ENCODE assay signal across 9 cellular contexts in the genomic region with DNA sequence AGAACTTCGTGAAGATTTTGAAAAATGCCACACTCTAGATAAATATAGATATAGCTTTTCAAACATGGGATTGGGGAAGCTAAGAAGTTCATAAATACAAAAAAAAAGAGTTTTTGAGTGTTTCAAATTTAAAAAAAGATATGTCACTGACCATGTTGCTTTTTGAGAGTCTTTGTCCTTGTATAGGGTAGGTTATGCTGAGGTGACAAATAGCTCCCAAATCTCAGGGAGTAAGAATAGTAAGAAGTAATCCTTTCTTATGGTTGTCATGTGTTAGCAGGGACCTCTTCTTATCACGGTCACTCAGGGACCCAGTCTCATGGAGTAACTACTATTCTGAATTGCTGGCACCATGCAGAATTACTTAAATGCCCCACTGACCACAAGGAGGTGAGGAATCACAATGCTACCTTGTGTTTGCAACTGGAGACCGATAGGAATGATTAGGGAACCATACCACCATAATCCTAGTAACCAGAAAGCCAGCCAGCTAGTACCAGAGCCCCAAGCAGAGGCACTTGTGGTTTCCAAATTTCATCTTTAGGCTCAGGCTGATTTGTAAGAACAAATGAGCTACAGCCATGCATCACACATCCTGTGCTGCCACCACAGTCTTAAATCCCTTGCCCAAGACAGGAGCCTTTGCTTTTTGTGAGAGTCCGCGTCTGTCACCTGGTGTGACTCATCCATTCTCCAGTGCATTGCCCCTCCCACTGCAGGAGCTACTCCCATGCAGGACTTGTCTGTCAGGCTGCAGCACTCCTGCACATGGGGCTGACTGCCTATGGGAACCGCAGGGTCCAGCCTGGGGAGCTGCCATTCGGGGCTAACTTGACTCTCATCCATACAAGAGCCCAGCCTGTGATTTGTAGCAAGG. TPM values are rescaled to one million over a fixed set of nuclear protein-coding genes. Genes with fewer than 3 reads are reported as not detected.
DNase-seq lines count a peak whose midpoint lies in the region; ATAC-seq and TF ChIP-seq lines count a peak whose summit lies in the region.
"Had no signal": no experiment of that assay in that cellular context is flagged by ENCODE, and none has a peak within 500 bp of the region (broad histone marks: within the 10 kb centered on the region; RNA-seq: fewer than 3 reads in every experiment).

No MANE protein-coding gene starts in this region.

- no TSS peak for BruUV-seq in Caco-2 (replicated peaks; lab: Mats Ljungman, UMichigan)

- intact Hi-C loops in Caco-2 (cut with micrococcal nuclease; ENCODE audit: unreplicated experiment) (loop anchor here (1.0 to 2.0 kb wide), 2 partner anchors 9 to 43 kb away; a partner anchor contains a TSS), posterior vena cava (cut with DNase I) (no loop called here)

- no peaks in the 10 kb centered on the region for H3K27me3 Mint-ChIP-seq in Caco-2 (ENCODE audit: insufficient read depth, unreplicated experiment)
- H3K27me3 Mint-ChIP-seq in activated CD4-positive, alpha-beta memory T cell treated with anti-CD3 and anti-CD28 coated beads, Interleukin-2, amount 10 ng/mL, durations not matched to agents 7 days and 5 days, result peaks cover 10% of the 10 kb centered on the region

- H3K4me3 Mint-ChIP-seq in Caco-2 (ENCODE audit: unreplicated experiment), result peak overlapping the region; percentile 43
- no peak overlapping the region for H3K4me3 Mint-ChIP-seq in activated CD4-positive, alpha-beta memory T cell treated with anti-CD3 and anti-CD28 coated beads, Interleukin-2, amount 10 ng/mL, durations not matched to agents 7 days and 5 days

- CTCF ChIA-PET in Caco-2 (lab: Charles Lee), result interaction anchor here (1.0 to 1.6 kb wide), 5 partner anchors 9 to 78 kb away, joined by 3 to 6 read pairs (median 3); no protein-coding TSS in a partner anchor
- CTCF ChIA-PET in activated CD4-positive, alpha-beta memory T cell treated with anti-CD3 and anti-CD28 coated beads, Interleukin-2, amount 10 ng/mL, durations not matched to agents 7 days and 5 days (lab: Charles Lee), result interaction anchor here (1.5 kb wide), 1 partner anchor 25 kb away, joined by 5 read pairs; no protein-coding TSS in a partner anchor

- H3K9me3 ChIP-seq in Caco-2, result no peaks in the 10 kb centered on the region

- no peaks in the 10 kb centered on the region for H3K27me3 ChIP-seq in Caco-2 (replicated peaks; ENCODE audit: control insufficient read depth, insufficient read depth, low read length)

- H3K36me3 Mint-ChIP-seq in Caco-2 (ENCODE audit: insufficient read depth, unreplicated experiment), result peaks cover 5% of the 10 kb centered on the region
- no peaks in the 10 kb centered on the region for H3K36me3 Mint-ChIP-seq in activated CD4-positive, alpha-beta memory T cell treated with anti-CD3 and anti-CD28 coated beads, Interleukin-2, amount 10 ng/mL, durations not matched to agents 7 days and 5 days (ENCODE audit: low read depth)

- no peaks in the 10 kb centered on the region for H3K36me3 ChIP-seq in Caco-2 (ENCODE audit: control insufficient read depth, insufficient read depth, low read length)

- no peaks in the 10 kb centered on the region for H3K9me3 Mint-ChIP-seq in Caco-2 (ENCODE audit: unreplicated experiment)
- H3K9me3 Mint-ChIP-seq in activated CD4-positive, alpha-beta memory T cell treated with anti-CD3 and anti-CD28 coated beads, Interleukin-2, amount 10 ng/mL, durations not matched to agents 7 days and 5 days, result no peaks in the 10 kb centered on the region

- no peak overlapping the region for H3K27ac Mint-ChIP-seq in Caco-2 (ENCODE audit: unreplicated experiment)
- H3K27ac Mint-ChIP-seq in activated CD4-positive, alpha-beta memory T cell treated with anti-CD3 and anti-CD28 coated beads, Interleukin-2, amount 10 ng/mL, durations not matched to agents 7 days and 5 days, result no peak overlapping the region

- ATAC-seq in HG03196 (IDR thresholded peaks at IDR 0.05; ENCODE audit: unreplicated experiment) (peak; percentile 59), GM21723 (IDR thresholded peaks at IDR 0.05; ENCODE audit: unreplicated experiment) (no peak), GM18873 (IDR thresholded peaks at IDR 0.05; ENCODE audit: low FRiP score, unreplicated experiment) (no peak)

- H3K4me1 Mint-ChIP-seq in Caco-2 (ENCODE audit: low read depth, unreplicated experiment), result peaks cover 9% of the 10 kb centered on the region
- H3K4me1 Mint-ChIP-seq in activated CD4-positive, alpha-beta memory T cell treated with anti-CD3 and anti-CD28 coated beads, Interleukin-2, amount 10 ng/mL, durations not matched to agents 7 days and 5 days, result peaks cover 9% of the 10 kb centered on the region

- DNase-seq in Caco-2 (peak; percentile 71 to 78), iPS-NIHi7 (ENCODE audit: extremely low spot score) (peak; percentile 75), NCI-H2107 treated with DMSO at 0.1 percent for 48 hours (lab: John Stamatoyannopoulos, UW; ENCODE audit: unreplicated experiment) (no peak), posterior vena cava (ENCODE audit: low spot score) (no peak)
- peak; percentile 58 for DNase-seq in activated CD4-positive, alpha-beta memory T cell treated with anti-CD3 and anti-CD28 coated beads, Interleukin-2, amount 10 ng/mL, durations not matched to agents 7 days and 5 days

- peaks cover 15% of the 10 kb centered on the region for H3K4me1 ChIP-seq in Caco-2
- H3K4me1 ChIP-seq: parathyroid adenoma had no signal

- POLR2A ChIA-PET in Caco-2 (lab: Charles Lee), result interaction anchor here (1.0 kb wide), 1 partner anchor 42 kb away, joined by 4 read pairs; a partner anchor contains a TSS
- POLR2A ChIA-PET in activated CD4-positive, alpha-beta memory T cell treated with anti-CD3 and anti-CD28 coated beads, Interleukin-2, amount 10 ng/mL, durations not matched to agents 7 days and 5 days (lab: Charles Lee), result no interaction called here

- no peak overlapping the region for H3K4me3 ChIP-seq in Caco-2 (ENCODE audit: low read depth, low read length)

- TF ChIP-seq CTCF in Caco-2 (IDR thresholded peaks at IDR 0.05; ENCODE audit: insufficient read depth in 1 of 2, low read depth in 1 of 2, low read length in 1 of 2, severe bottlenecking in 1 of 2, unreplicated experiment in 1 of 2), result no peak

RNA-seq across cellular contexts. Expression of a gene that starts 42.4 kb away (rescaled TPM):
- 10.6 and 11.2 TPM in 2 replicates for total RNA-seq in Caco-2 (2022)
- not detected for total RNA-seq in activated CD4-positive, alpha-beta memory T cell treated with anti-CD3 and anti-CD28 coated beads, Interleukin-2, amount 10 ng/mL, durations not matched to agents 7 days and 5 days
- under 1 TPM; 0.10 to 0.19 TPM for total RNA-seq in posterior vena cava

Comparison
In these comparisons a context has a peak if more than half of its experiments do, and no peak if none do; other contexts are left out.
1. DNase-seq: peak in Caco-2 (2 of 2), activated CD4-positive, alpha-beta memory T cell treated with anti-CD3 and anti-CD28 coated beads, Interleukin-2, amount 10 ng/mL, durations not matched to agents 7 days and 5 days (single experiment) and iPS-NIHi7 (single experiment); none in NCI-H2107 treated with DMSO at 0.1 percent for 48 hours (single experiment) and posterior vena cava (single experiment).